Comparison of ENCODE assay signal across 8 cellular contexts in the genomic region with DNA sequence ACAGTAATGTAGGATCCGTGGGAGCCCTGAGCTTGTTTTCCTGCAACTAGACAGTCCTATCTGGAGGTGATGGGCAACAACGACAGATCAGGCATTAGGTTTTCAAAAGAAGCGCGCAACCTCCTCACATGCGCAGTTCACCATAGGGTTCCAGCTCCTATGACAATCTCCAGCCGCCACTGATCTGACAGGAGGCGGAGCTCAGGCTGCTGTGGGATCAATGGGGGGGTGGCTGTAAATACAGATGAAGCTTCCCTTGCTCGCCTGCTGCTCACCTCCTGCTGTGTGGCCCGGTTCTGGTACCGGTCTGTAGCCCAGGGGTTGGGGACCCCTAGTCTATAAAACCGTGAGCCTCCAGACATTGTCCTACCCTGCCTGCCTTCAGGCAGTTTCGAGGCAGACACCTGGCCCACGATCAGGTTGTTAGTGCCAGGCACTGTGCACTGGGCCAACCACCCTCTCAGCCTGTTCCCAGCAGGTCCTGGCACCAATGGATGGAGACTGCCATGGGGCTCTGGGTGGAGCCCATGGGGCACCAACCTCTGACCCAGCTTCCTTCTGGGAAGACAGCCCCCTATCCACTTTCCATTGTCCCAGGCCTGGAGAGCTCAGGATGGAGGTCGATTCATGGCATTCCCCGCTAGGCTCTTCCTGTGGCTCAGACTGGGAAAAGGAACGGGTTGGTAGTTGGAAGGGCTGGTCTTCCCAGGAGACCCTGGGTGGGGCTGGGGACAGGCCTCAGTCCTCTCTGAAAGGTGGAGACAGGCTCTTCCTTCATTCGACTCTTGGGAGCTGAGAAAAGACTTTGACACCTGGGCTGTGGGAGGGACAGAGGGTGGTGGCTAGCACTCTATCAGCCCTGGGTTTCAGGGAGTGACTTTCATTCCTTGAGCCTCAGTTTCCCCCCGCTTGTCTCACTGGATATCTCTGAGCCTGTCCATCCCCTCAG. TPM values are rescaled to one million over a fixed set of nuclear protein-coding genes. Genes with fewer than 3 reads are reported as not detected.
A peak's percentile ranks its signal among the peaks of the same experiment; 100 is the strongest.
DNase-seq lines count a peak whose midpoint lies in the region; ATAC-seq and TF ChIP-seq lines count a peak whose summit lies in the region.

No MANE protein-coding gene starts in this region.

- peaks cover 18% of the 10 kb centered on the region for H3K4me1 Mint-ChIP-seq in activated naive CD4-positive, alpha-beta T cell treated with anti-CD3 and anti-CD28 coated beads, Interleukin-2, amount 50 U/mL, for 24 hours
- H3K4me1 Mint-ChIP-seq in T-helper 17 cell: peaks cover 13% of the 10 kb centered on the region
- H3K4me1 Mint-ChIP-seq in glutamatergic neuron (ENCODE audit: low read depth, unreplicated experiment): no peaks in the 10 kb centered on the region

- no peaks in the 10 kb centered on the region for H3K9me3 ChIP-seq in T-helper 17 cell (ENCODE audit: control insufficient read depth, low read length, poor library complexity, severe bottlenecking)

- peak overlapping the region; percentile 84 for H3K4me3 Mint-ChIP-seq in activated naive CD4-positive, alpha-beta T cell treated with anti-CD3 and anti-CD28 coated beads, Interleukin-2, amount 50 U/mL, for 24 hours
- H3K4me3 Mint-ChIP-seq in T-helper 17 cell (peak overlapping the region; percentile 80), glutamatergic neuron (ENCODE audit: unreplicated experiment) (peak overlapping the region; percentile 90)

- DNase-seq in activated naive CD4-positive, alpha-beta T cell treated with Interleukin-2 at 50 U/mL for 16 hours: no peak
- no peak for DNase-seq in T-helper 17 cell
- no peak for DNase-seq in glutamatergic neuron
- no peak for DNase-seq in retinal pigment epithelial cell (ENCODE audit: low read depth)
- no peak for DNase-seq in NCI-H1694 (lab: John Stamatoyannopoulos, UW)

- H3K27me3 Mint-ChIP-seq in activated naive CD4-positive, alpha-beta T cell treated with anti-CD3 and anti-CD28 coated beads, Interleukin-2, amount 50 U/mL, for 24 hours: no peaks in the 10 kb centered on the region
- no peaks in the 10 kb centered on the region for H3K27me3 Mint-ChIP-seq in T-helper 17 cell
- peaks cover 3% of the 10 kb centered on the region for H3K27me3 Mint-ChIP-seq in glutamatergic neuron (ENCODE audit: unreplicated experiment)

- peak overlapping the region; percentile 5 for H3K4me3 ChIP-seq in retinal pigment epithelial cell (ENCODE audit: low read length)

- no peak for ATAC-seq in T-helper 17 cell
- ATAC-seq in GM19463 (IDR thresholded peaks at IDR 0.05; ENCODE audit: unreplicated experiment): no peak
- ATAC-seq in GM18867 (IDR thresholded peaks at IDR 0.05; ENCODE audit: unreplicated experiment): no peak

- H3K36me3 Mint-ChIP-seq in activated naive CD4-positive, alpha-beta T cell treated with anti-CD3 and anti-CD28 coated beads, Interleukin-2, amount 50 U/mL, for 24 hours: no peaks in the 10 kb centered on the region
- no peaks in the 10 kb centered on the region for H3K36me3 Mint-ChIP-seq in T-helper 17 cell (ENCODE audit: low read depth)
- H3K36me3 Mint-ChIP-seq in glutamatergic neuron (ENCODE audit: unreplicated experiment): no peaks in the 10 kb centered on the region

- H3K27ac Mint-ChIP-seq in activated naive CD4-positive, alpha-beta T cell treated with anti-CD3 and anti-CD28 coated beads, Interleukin-2, amount 50 U/mL, for 24 hours: peak overlapping the region; percentile 90
- H3K27ac Mint-ChIP-seq in T-helper 17 cell: peak overlapping the region; percentile 54
- H3K27ac Mint-ChIP-seq in glutamatergic neuron (ENCODE audit: unreplicated experiment): no peak overlapping the region

- TF ChIP-seq CTCF in glutamatergic neuron (IDR thresholded peaks at IDR 0.05; ENCODE audit: partially characterized antibody, unreplicated experiment): no peak
- TF ChIP-seq CTCF in retinal pigment epithelial cell (conservative IDR thresholded peaks at IDR 0.05; ENCODE audit: low read depth, low read length): no peak

- no peaks in the 10 kb centered on the region for H3K9me3 Mint-ChIP-seq in activated naive CD4-positive, alpha-beta T cell treated with anti-CD3 and anti-CD28 coated beads, Interleukin-2, amount 50 U/mL, for 24 hours
- H3K9me3 Mint-ChIP-seq in glutamatergic neuron (ENCODE audit: unreplicated experiment): peaks cover 7% of the 10 kb centered on the region

RNA-seq across cellular contexts. Expression of a gene that starts 1.7 kb away (rescaled TPM):
- total RNA-seq in T-helper 17 cell (1 to 10 TPM; 7.7 to 7.8 TPM), glutamatergic neuron (ENCODE audit: unreplicated experiment) (35.9 TPM)

RNA-seq across cellular contexts. Expression of a gene that starts 9.6 kb away (rescaled TPM):
- total RNA-seq in T-helper 17 cell: 10 to 100 TPM; 33.7 to 48.1 TPM
- 22.3 TPM for total RNA-seq in glutamatergic neuron (ENCODE audit: unreplicated experiment)

RNA-seq across cellular contexts. Expression of a gene that starts 32.9 kb away (rescaled TPM):
- total RNA-seq in T-helper 17 cell: 10 to 100 TPM; 21.6 to 30.8 TPM
- total RNA-seq in glutamatergic neuron (ENCODE audit: unreplicated experiment): 25.6 TPM

RNA-seq across cellular contexts. Expression of a gene that starts 48.3 kb away (rescaled TPM):
- total RNA-seq in T-helper 17 cell (10 to 100 TPM; 29.4 to 30.0 TPM), glutamatergic neuron (ENCODE audit: unreplicated experiment) (38.0 TPM)
